ENCODE assay signal across 23 cellular contexts in genomic region chr10:101560293-101561067, GRCh38. TPM values are rescaled to one million over a fixed set of nuclear protein-coding genes. Genes with fewer than 3 reads are reported as not detected.
DNase-seq lines count a peak whose midpoint lies in the region; TF ChIP-seq lines count a peak whose summit lies in the region.
"Had no signal": no experiment of that assay in that cellular context is flagged by ENCODE, and none has a peak within 500 bp of the region (broad histone marks: within the 10 kb centered on the region; RNA-seq: fewer than 3 reads in every experiment).

No MANE protein-coding gene starts in this region.

- H3K79me1 ChIP-seq in H9 (ENCODE audit: insufficient read depth, low read depth, low read length, poor library complexity, severe bottlenecking), result no peaks in the 10 kb centered on the region

- no peak overlapping the region for H2BK15ac ChIP-seq in H9 (ENCODE audit: low read depth, low read length)

- no peak overlapping the region for H3K9ac ChIP-seq in H9 (ENCODE audit: extremely low read depth, insufficient read length, low read length)

- no peak overlapping the region for H3K4ac ChIP-seq in H9 (ENCODE audit: low read depth, low read length)

- peaks cover 37% of the 10 kb centered on the region for H3K27me3 Mint-ChIP-seq in activated naive CD4-positive, alpha-beta T cell treated with anti-CD3 and anti-CD28 coated beads, Interleukin-2, amount 10 ng/mL, durations not matched to agents 7 days and 5 days
- peaks cover 28% of the 10 kb centered on the region for H3K27me3 Mint-ChIP-seq in H9 (ENCODE audit: low read depth)

- H4K20me1 ChIP-seq in H9 (ENCODE audit: control insufficient read depth, insufficient read depth, insufficient read length), result no peaks in the 10 kb centered on the region

- H3K27ac Mint-ChIP-seq in activated naive CD4-positive, alpha-beta T cell treated with anti-CD3 and anti-CD28 coated beads, Interleukin-2, amount 10 ng/mL, durations not matched to agents 7 days and 5 days, result no peak overlapping the region
- no peak overlapping the region for H3K27ac Mint-ChIP-seq in H9
- H3K27ac Mint-ChIP-seq: stimulated activated naive B cell treated with anti-CD40 and anti-IgM and Interleukin-4, amounts not matched to agents 10 μg/mL and 1 μg/mL and 100 μg/mL, for 72 hours had no signal

- H2BK12ac ChIP-seq in H9 (ENCODE audit: insufficient read length, low read depth, low read length), result no peak overlapping the region

- no peaks in the 10 kb centered on the region for H3K23me2 ChIP-seq in H9 (ENCODE audit: insufficient read length, low read depth, low read length, poor library complexity, severe bottlenecking)

- no peaks in the 10 kb centered on the region for H3K9me3 ChIP-seq in H9 (ENCODE audit: control insufficient read depth, low read depth, low read length)
- no peaks in the 10 kb centered on the region for H3K9me3 ChIP-seq in stomach
- H3K9me3 ChIP-seq: tibial nerve had no signal

- H3T11ph ChIP-seq in H9 (ENCODE audit: low read length), result no peak overlapping the region

- TF ChIP-seq CTCF in H9 (conservative IDR thresholded peaks at IDR 0.05), result no peak
- TF ChIP-seq CTCF in stomach (IDR thresholded peaks at IDR 0.05), result no peak

- H3K36me3 ChIP-seq in stomach, result peaks cover 0 to 8% (median 2%) of the 10 kb centered on the region in 4 donors

- no peak overlapping the region for H4K8ac ChIP-seq in H9 (replicated peaks; ENCODE audit: insufficient read length, low read depth, low read length)

- no peak overlapping the region; the same call in 1 of the 2 replicates for H3K14ac ChIP-seq in H9 (ENCODE audit: insufficient read depth, low read length)

- H3K18ac ChIP-seq in H9 (ENCODE audit: insufficient read length, low read depth, low read length), result no peak overlapping the region

- no peak overlapping the region for H3K4me2 ChIP-seq in H9 (ENCODE audit: insufficient read depth, insufficient read length, low read length)

- intact Hi-C loops in stomach (cut with DNase I; ENCODE audit: low total_unique reads), result no loop called here

- no peak overlapping the region for H4K5ac ChIP-seq in H9 (ENCODE audit: insufficient read length, low read depth, low read length)

- no peak overlapping the region for H2BK5ac ChIP-seq in H9 (ENCODE audit: insufficient read length, low read length)

- WGBS in H9 (ENCODE audit: extremely low coverage, insufficient read length, low lambda C conversion rate), result no CpG with 5 or more reads among the region's 3 CpGs
- WGBS in stomach, 5 donors, result 47 to 75% (median 66%) methylated on average over 2 to 3 of the region's 3 CpGs

- H3K79me2 ChIP-seq in H9 (ENCODE audit: insufficient read depth, low read length), result no peaks in the 10 kb centered on the region

- no peak overlapping the region for H4K91ac ChIP-seq in H9 (ENCODE audit: insufficient read length, low read depth, low read length)

- H3K56ac ChIP-seq in H9 (ENCODE audit: insufficient read length, low read depth, low read length), result no peak overlapping the region

- DNase-seq in activated naive CD4-positive, alpha-beta T cell treated with anti-CD3 and anti-CD28 coated beads, Interleukin-2, amount 10 ng/mL, durations not matched to agents 7 days and 5 days, result peak; percentile 14
- DNase-seq in activated naive CD4-positive, alpha-beta T cell treated with Interleukin-2 at 50 U/mL for 16 hours, result no peak
- DNase-seq in H9 (peak; percentile 25), ecto neural progenitor cell (ENCODE audit: low spot score) (peak; percentile 45), stomach (peak; percentile 22), NCI-H748 treated with DMSO at 0.1 percent for 48 hours (lab: John Stamatoyannopoulos, UW) (no peak), RKO (ENCODE audit: low spot score) (no peak)
- no peak for DNase-seq in activated CD4-positive, alpha-beta T cell treated with anti-CD3 and anti-CD28 coated beads, Interleukin-2, amount 50 U/mL, for 1 hour
- DNase-seq: activated CD4-positive, CD25-positive, alpha-beta regulatory T cell treated with anti-CD3 and anti-CD28 coated beads, Interleukin-2, amount 50 U/mL, for 72 hours; amniotic stem cell; CD8-positive, alpha-beta memory T cell; cortex of kidney; glutamatergic neuron; IMR-90; left colon; mesendoderm; naive thymus-derived CD4-positive, alpha-beta T cell; NCI-H1436 treated with DMSO at 0.1 percent for 48 hours; NCI-H2171 treated with DMSO at 0.1 percent for 48 hours; stimulated activated CD4-positive, alpha-beta T cell treated with anti-CD3 and anti-CD28 coated beads, Interleukin-1b, Interleukin-23, amount 100 ng/mL, for 48 hours; stimulated activated naive B cell treated with anti-CD40 and anti-IgM and Interleukin-4, amounts not matched to agents 10 μg/mL and 1 μg/mL and 100 μg/mL, for 72 hours; T-helper 9 cell had no signal

- H2AFZ ChIP-seq in H9 (ENCODE audit: low read length), result no peak overlapping the region

- H2BK20ac ChIP-seq in H9 (ENCODE audit: low read depth, low read length, poor library complexity, severe bottlenecking), result no peak overlapping the region

- H3K27me3 ChIP-seq in H9 (ENCODE audit: insufficient read depth, low read length) (no peaks in the 10 kb centered on the region; the same call in 1 of the 2 replicates), stomach (peaks cover 0 to 58% (median 13%) of the 10 kb centered on the region in 3 donors)

- TF ChIP-seq EP300 in stomach (IDR thresholded peaks at IDR 0.05), result no peak

- H3K23ac ChIP-seq in H9 (ENCODE audit: insufficient read length, low read depth, low read length), result no peak overlapping the region

- H3K9me3 Mint-ChIP-seq in activated naive CD4-positive, alpha-beta T cell treated with anti-CD3 and anti-CD28 coated beads, Interleukin-2, amount 10 ng/mL, durations not matched to agents 7 days and 5 days, result no peaks in the 10 kb centered on the region
- H3K9me3 Mint-ChIP-seq in H9, result no peaks in the 10 kb centered on the region; a peak in 1 of 5 replicates
- H3K9me3 Mint-ChIP-seq: CD8-positive, alpha-beta memory T cell; naive thymus-derived CD4-positive, alpha-beta T cell; stimulated activated naive B cell treated with anti-CD40 and anti-IgM and Interleukin-4, amounts not matched to agents 10 μg/mL and 1 μg/mL and 100 μg/mL, for 72 hours had no signal

- no peak overlapping the region for H2BK120ac ChIP-seq in H9 (ENCODE audit: low read depth, low read length, poor library complexity, severe bottlenecking)

- H3K27ac ChIP-seq in H9 (ENCODE audit: insufficient read length, low read depth, low read length) (no peak overlapping the region), stomach (no peak overlapping the region)
- H3K27ac ChIP-seq: tibial nerve had no signal

- no peak overlapping the region for H2AK5ac ChIP-seq in H9 (ENCODE audit: insufficient read length, low read length)

- no peak for TF ChIP-seq POLR2A in stomach (IDR thresholded peaks at IDR 0.05)

- CTCF ChIA-PET in activated naive CD4-positive, alpha-beta T cell treated with anti-CD3 and anti-CD28 coated beads, Interleukin-2, amount 10 ng/mL, durations not matched to agents 7 days and 5 days (lab: Charles Lee), result interaction anchor here (1.0 to 4.2 kb wide), 2 partner anchors 11 to 15 kb away, joined by 3 to 22 read pairs; no protein-coding TSS in a partner anchor

- H3K4me1 Mint-ChIP-seq in activated naive CD4-positive, alpha-beta T cell treated with anti-CD3 and anti-CD28 coated beads, Interleukin-2, amount 10 ng/mL, durations not matched to agents 7 days and 5 days, result peaks cover 39% of the 10 kb centered on the region
- peaks cover 3 to 11% of the 10 kb centered on the region in 2 experiments; a peak in 3 of 4 replicates for H3K4me1 Mint-ChIP-seq in H9

- H3K4me3 ChIP-seq in stomach, result no peak overlapping the region
- H3K4me3 ChIP-seq: tibial nerve had no signal

- peaks cover 6% of the 10 kb centered on the region for H3K36me3 Mint-ChIP-seq in activated naive CD4-positive, alpha-beta T cell treated with anti-CD3 and anti-CD28 coated beads, Interleukin-2, amount 10 ng/mL, durations not matched to agents 7 days and 5 days
- no peaks in the 10 kb centered on the region for H3K36me3 Mint-ChIP-seq in H9 (ENCODE audit: insufficient read depth in 1 of 3, low read depth in 3 of 3)

- no peaks in the 10 kb centered on the region for H3K4me1 ChIP-seq in H9 (ENCODE audit: insufficient read depth, low read length)
- no peaks in the 10 kb centered on the region for H3K4me1 ChIP-seq in stomach
- H3K4me1 ChIP-seq: tibial nerve had no signal

- H3K4me3 Mint-ChIP-seq in activated naive CD4-positive, alpha-beta T cell treated with anti-CD3 and anti-CD28 coated beads, Interleukin-2, amount 10 ng/mL, durations not matched to agents 7 days and 5 days, result no peak overlapping the region
- no peak overlapping the region for H3K4me3 Mint-ChIP-seq in H9
- H3K4me3 Mint-ChIP-seq: CD8-positive, alpha-beta memory T cell; stimulated activated naive B cell treated with anti-CD40 and anti-IgM and Interleukin-4, amounts not matched to agents 10 μg/mL and 1 μg/mL and 100 μg/mL, for 72 hours had no signal

RNA-seq across cellular contexts. Expression of gene POLL, which starts 27.6 kb away (rescaled TPM):
- total RNA-seq in H9 (2021) (30.4 and 30.8 TPM in 2 replicates), stomach (100 to 1,000 TPM in 2 of 5 donors, 10 to 100 TPM in 3; 12.9 to 122 (median 62.9) TPM)
- polyA plus RNA-seq in stomach, result 10 to 100 TPM; 21.4 to 38.9 (median 29.5) TPM

RNA-seq across cellular contexts. Expression of gene DPCD, which starts 27.6 kb away (rescaled TPM):
- total RNA-seq in H9 (2021) (20.7 and 21.8 TPM in 2 replicates), stomach (10 to 100 TPM in 4 of 5 donors, 1 to 10 TPM in 1; 6.7 to 86.6 (median 18.7) TPM)
- 10 to 100 TPM; 16.7 to 27.3 (median 23.6) TPM for polyA plus RNA-seq in stomach

Comparison
In these comparisons a context has a peak if more than half of its experiments do, and no peak if none do; other contexts are left out.
1. DNase-seq: peak in activated naive CD4-positive, alpha-beta T cell treated with anti-CD3 and anti-CD28 coated beads, Interleukin-2, amount 10 ng/mL, durations not matched to agents 7 days and 5 days (single experiment), H9 (single experiment), ecto neural progenitor cell (single experiment) and stomach (single experiment); none in activated naive CD4-positive, alpha-beta T cell treated with Interleukin-2 at 50 U/mL for 16 hours (single experiment), NCI-H748 treated with DMSO at 0.1 percent for 48 hours (single experiment), RKO (single experiment) and activated CD4-positive, alpha-beta T cell treated with anti-CD3 and anti-CD28 coated beads, Interleukin-2, amount 50 U/mL, for 1 hour (single experiment).